Comparison of ENCODE assay signal across 1 cellular context in genomic region chr22:38788846-38789245, GRCh38.
TF ChIP-seq lines count a peak whose summit lies in the region.

No MANE protein-coding gene starts in this region.

TF ChIP-seq in A549, 52 proteins besides CTCF, POLR2A, EP300 and RAD21 (continued from another document):
- TF ChIP-seq, protein P1, sequence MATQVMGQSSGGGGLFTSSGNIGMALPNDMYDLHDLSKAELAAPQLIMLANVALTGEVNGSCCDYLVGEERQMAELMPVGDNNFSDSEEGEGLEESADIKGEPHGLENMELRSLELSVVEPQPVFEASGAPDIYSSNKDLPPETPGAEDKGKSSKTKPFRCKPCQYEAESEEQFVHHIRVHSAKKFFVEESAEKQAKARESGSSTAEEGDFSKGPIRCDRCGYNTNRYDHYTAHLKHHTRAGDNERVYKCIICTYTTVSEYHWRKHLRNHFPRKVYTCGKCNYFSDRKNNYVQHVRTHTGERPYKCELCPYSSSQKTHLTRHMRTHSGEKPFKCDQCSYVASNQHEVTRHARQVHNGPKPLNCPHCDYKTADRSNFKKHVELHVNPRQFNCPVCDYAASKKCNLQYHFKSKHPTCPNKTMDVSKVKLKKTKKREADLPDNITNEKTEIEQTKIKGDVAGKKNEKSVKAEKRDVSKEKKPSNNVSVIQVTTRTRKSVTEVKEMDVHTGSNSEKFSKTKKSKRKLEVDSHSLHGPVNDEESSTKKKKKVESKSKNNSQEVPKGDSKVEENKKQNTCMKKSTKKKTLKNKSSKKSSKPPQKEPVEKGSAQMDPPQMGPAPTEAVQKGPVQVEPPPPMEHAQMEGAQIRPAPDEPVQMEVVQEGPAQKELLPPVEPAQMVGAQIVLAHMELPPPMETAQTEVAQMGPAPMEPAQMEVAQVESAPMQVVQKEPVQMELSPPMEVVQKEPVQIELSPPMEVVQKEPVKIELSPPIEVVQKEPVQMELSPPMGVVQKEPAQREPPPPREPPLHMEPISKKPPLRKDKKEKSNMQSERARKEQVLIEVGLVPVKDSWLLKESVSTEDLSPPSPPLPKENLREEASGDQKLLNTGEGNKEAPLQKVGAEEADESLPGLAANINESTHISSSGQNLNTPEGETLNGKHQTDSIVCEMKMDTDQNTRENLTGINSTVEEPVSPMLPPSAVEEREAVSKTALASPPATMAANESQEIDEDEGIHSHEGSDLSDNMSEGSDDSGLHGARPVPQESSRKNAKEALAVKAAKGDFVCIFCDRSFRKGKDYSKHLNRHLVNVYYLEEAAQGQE (IDR thresholded peaks at IDR 0.05), result no peak
- TF ChIP-seq PHF8 (IDR thresholded peaks at IDR 0.05; ENCODE audit: borderline replicate concordance, low read depth), result no peak
- TF ChIP-seq, protein P2, sequence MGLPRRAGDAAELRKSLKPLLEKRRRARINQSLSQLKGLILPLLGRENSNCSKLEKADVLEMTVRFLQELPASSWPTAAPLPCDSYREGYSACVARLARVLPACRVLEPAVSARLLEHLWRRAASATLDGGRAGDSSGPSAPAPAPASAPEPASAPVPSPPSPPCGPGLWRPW (IDR thresholded peaks at IDR 0.05), result no peak
- TF ChIP-seq CHD2 (IDR thresholded peaks at IDR 0.05; ENCODE audit: low read length, partially characterized antibody), result no peak
- no peak for TF ChIP-seq RARB (CRISPR knock-in tag; IDR thresholded peaks at IDR 0.05)
- TF ChIP-seq ZFP36 (IDR thresholded peaks at IDR 0.05; ENCODE audit: borderline replicate concordance, partially characterized antibody), result no peak
- TF ChIP-seq CBX2 (IDR thresholded peaks at IDR 0.05; ENCODE audit: borderline replicate concordance, low read depth), result no peak
- no peak for TF ChIP-seq NR3C1 (IDR thresholded peaks at IDR 0.05)
- no peak for TF ChIP-seq KDM1A (IDR thresholded peaks at IDR 0.05; ENCODE audit: low read depth)
- no peak for TF ChIP-seq MYC (IDR thresholded peaks at IDR 0.05; ENCODE audit: borderline replicate concordance, low read length)
- no peak for TF ChIP-seq ESRRA (IDR thresholded peaks at IDR 0.05; ENCODE audit: borderline replicate concordance, low read length)
- TF ChIP-seq E2F6 (IDR thresholded peaks at IDR 0.05; ENCODE audit: borderline replicate concordance, low read depth), result no peak
- no peak for TF ChIP-seq PBX3 (IDR thresholded peaks at IDR 0.05)
- TF ChIP-seq NFE2L2 (conservative IDR thresholded peaks at IDR 0.05; ENCODE audit: low read length), result no peak
TF ChIP-seq in A549: peak in this region for 0.
